16 cellular contexts compared by ENCODE assay signal in genomic region chr10:101777857-101778145, GRCh38. TPM values are rescaled to one million over a fixed set of nuclear protein-coding genes. Genes with fewer than 3 reads are reported as not detected.
DNase-seq lines count a peak whose midpoint lies in the region; ATAC-seq, FAIRE-seq and TF ChIP-seq lines count a peak whose summit lies in the region.
"Had no signal": no experiment of that assay in that cellular context is flagged by ENCODE, and none has a peak within 500 bp of the region (broad histone marks: within the 10 kb centered on the region; RNA-seq: fewer than 3 reads in every experiment).

No MANE protein-coding gene starts in this region.

- POLR2A ChIA-PET in activated CD4-positive, alpha-beta memory T cell treated with anti-CD3 and anti-CD28 coated beads, Interleukin-2, amount 10 ng/mL, durations not matched to agents 7 days and 5 days (lab: Charles Lee), result no interaction called here
- POLR2A ChIA-PET in activated CD4-positive, alpha-beta memory T cell treated with anti-CD3 and anti-CD28 coated beads for 36 hours (lab: Charles Lee), result no interaction called here

- no peak overlapping the region for H3K27ac ChIP-seq in kidney (ENCODE audit: low read depth in 2 of 2, low read length in 2 of 2)
- no peak overlapping the region for H3K27ac ChIP-seq in stomach
- H3K27ac ChIP-seq in thyroid gland, result no peak overlapping the region
- H3K27ac ChIP-seq: A549, adrenal gland had no signal

- ATAC-seq in HG03565 (IDR thresholded peaks at IDR 0.05; ENCODE audit: unreplicated experiment), result no peak
- no peak for ATAC-seq in GM21786 (IDR thresholded peaks at IDR 0.05; ENCODE audit: unreplicated experiment)
- ATAC-seq: A549; activated T-cell treated with anti-CD3 and anti-CD28 coated beads, Interleukin-2, amount 50 U/mL, for 4 hours; Right ventricle myocardium inferior had no signal

- no peak for TF ChIP-seq EP300 in stomach (IDR thresholded peaks at IDR 0.05)

- peak; percentile 15 for DNase-seq in activated CD4-positive, alpha-beta memory T cell treated with anti-CD3 and anti-CD28 coated beads, Interleukin-2, amount 10 ng/mL, durations not matched to agents 7 days and 5 days
- DNase-seq in activated CD4-positive, alpha-beta memory T cell treated with anti-CD3 and anti-CD28 coated beads for 36 hours, result no peak
- DNase-seq in M059J (ENCODE audit: low read depth), result peak; percentile 45
- DNase-seq in kidney, result peak; percentile 58
- peak; percentile 25 for DNase-seq in stomach
- no peak for DNase-seq in thyroid gland
- DNase-seq: activated CD4-positive, alpha-beta T cell treated with anti-CD3 and anti-CD28 coated beads, Interleukin-2, amount 10 ng/mL, durations not matched to agents 7 days and 5 days; activated T-cell treated with anti-CD3 and anti-CD28 coated beads, Interleukin-2, amount 50 U/mL, for 4 hours; adrenal gland; NCI-H82 had no signal

- no peaks in the 10 kb centered on the region for H3K36me3 ChIP-seq in kidney (ENCODE audit: control insufficient read depth in 1 of 2, insufficient read depth in 2 of 2, low read length in 2 of 2)
- H3K36me3 ChIP-seq in stomach, result no peaks in the 10 kb centered on the region
- no peaks in the 10 kb centered on the region for H3K36me3 ChIP-seq in thyroid gland
- H3K36me3 ChIP-seq: adrenal gland had no signal

- H3K27me3 Mint-ChIP-seq in activated CD4-positive, alpha-beta memory T cell treated with anti-CD3 and anti-CD28 coated beads, Interleukin-2, amount 10 ng/mL, durations not matched to agents 7 days and 5 days, result peaks cover 48% of the 10 kb centered on the region
- peaks cover 52% of the 10 kb centered on the region for H3K27me3 Mint-ChIP-seq in activated CD4-positive, alpha-beta memory T cell treated with anti-CD3 and anti-CD28 coated beads for 36 hours

- TF ChIP-seq CTCF in kidney (IDR thresholded peaks at IDR 0.05; ENCODE audit: borderline replicate concordance, extremely low read depth, insufficient read depth), result no peak
- TF ChIP-seq CTCF in stomach (IDR thresholded peaks at IDR 0.05), result no peak
- no peak for TF ChIP-seq CTCF in thyroid gland (IDR thresholded peaks at IDR 0.05)

- peaks cover 4 to 24% of the 10 kb centered on the region in 2 donors for H3K4me1 ChIP-seq in kidney (ENCODE audit: control insufficient read depth in 1 of 2, insufficient read depth in 1 of 2, low read depth in 1 of 2, low read length in 2 of 2)
- H3K4me1 ChIP-seq in stomach, result peaks cover 50 to 83% (median 73%) of the 10 kb centered on the region in 4 donors
- peaks cover 26 to 57% of the 10 kb centered on the region in 2 donors for H3K4me1 ChIP-seq in thyroid gland

- H3K27me3 ChIP-seq in stomach (peaks cover 33 to 70% (median 63%) of the 10 kb centered on the region in 3 donors), thyroid gland (peaks cover 29% of the 10 kb centered on the region)

- no peak overlapping the region for H3K9ac ChIP-seq in kidney (ENCODE audit: low read length in 2 of 2)

- H3K4me3 Mint-ChIP-seq in activated CD4-positive, alpha-beta memory T cell treated with anti-CD3 and anti-CD28 coated beads, Interleukin-2, amount 10 ng/mL, durations not matched to agents 7 days and 5 days, result no peak overlapping the region
- no peak overlapping the region for H3K4me3 Mint-ChIP-seq in activated CD4-positive, alpha-beta memory T cell treated with anti-CD3 and anti-CD28 coated beads for 36 hours
- H3K4me3 Mint-ChIP-seq: activated CD4-positive, alpha-beta T cell treated with anti-CD3 and anti-CD28 coated beads, Interleukin-2, amount 10 ng/mL, durations not matched to agents 7 days and 5 days; activated T-cell treated with anti-CD3 and anti-CD28 coated beads, Interleukin-2, amount 50 U/mL, for 4 hours had no signal

- 75 to 84% (median 77%) methylated on average over 1 of the region's 1 CpG for WGBS in stomach, 5 donors
- WGBS in thyroid gland, 2 donors, result 93% methylated on average over 1 of the region's 1 CpG; no CpG with 5 or more reads in 1 of the 2 donors

- no peaks in the 10 kb centered on the region for H3K36me3 Mint-ChIP-seq in activated CD4-positive, alpha-beta memory T cell treated with anti-CD3 and anti-CD28 coated beads, Interleukin-2, amount 10 ng/mL, durations not matched to agents 7 days and 5 days (ENCODE audit: low read depth)
- H3K36me3 Mint-ChIP-seq in activated CD4-positive, alpha-beta memory T cell treated with anti-CD3 and anti-CD28 coated beads for 36 hours, result peaks cover 21% of the 10 kb centered on the region

- intact Hi-C loops in activated CD4-positive, alpha-beta memory T cell treated with anti-CD3 and anti-CD28 coated beads for 36 hours (cut with micrococcal nuclease), result no loop called here
- intact Hi-C loops in kidney (cut with DNase I) (loop anchor here (10.0 kb wide), 1 partner anchor 173 kb away; no protein-coding TSS in a partner anchor), stomach (cut with DNase I; ENCODE audit: low total_unique reads) (no loop called here), thyroid gland (cut with DNase I) (loop anchor here (5.0 kb wide), 1 partner anchor 170 kb away; no protein-coding TSS in a partner anchor)

- H3K9me3 ChIP-seq in kidney (ENCODE audit: control insufficient read depth in 1 of 2, low read length in 2 of 2), result no peaks in the 10 kb centered on the region
- no peaks in the 10 kb centered on the region for H3K9me3 ChIP-seq in stomach
- H3K9me3 ChIP-seq in thyroid gland, result no peaks in the 10 kb centered on the region
- H3K9me3 ChIP-seq: A549, adrenal gland, Caco-2 had no signal

- no peak for FAIRE-seq in kidney (lab: Jason Lieb, UNC)
- FAIRE-seq: A549, G401.6 had no signal

- no peak overlapping the region for H3K27ac Mint-ChIP-seq in activated CD4-positive, alpha-beta memory T cell treated with anti-CD3 and anti-CD28 coated beads, Interleukin-2, amount 10 ng/mL, durations not matched to agents 7 days and 5 days
- H3K27ac Mint-ChIP-seq in activated CD4-positive, alpha-beta memory T cell treated with anti-CD3 and anti-CD28 coated beads for 36 hours, result no peak overlapping the region
- H3K27ac Mint-ChIP-seq: activated CD4-positive, alpha-beta T cell treated with anti-CD3 and anti-CD28 coated beads, Interleukin-2, amount 10 ng/mL, durations not matched to agents 7 days and 5 days had no signal

- TF ChIP-seq POLR2A in stomach (IDR thresholded peaks at IDR 0.05) (no peak), thyroid gland (IDR thresholded peaks at IDR 0.05) (no peak)

- peaks cover 43% of the 10 kb centered on the region for H3K4me1 Mint-ChIP-seq in activated CD4-positive, alpha-beta memory T cell treated with anti-CD3 and anti-CD28 coated beads, Interleukin-2, amount 10 ng/mL, durations not matched to agents 7 days and 5 days
- H3K4me1 Mint-ChIP-seq in activated CD4-positive, alpha-beta memory T cell treated with anti-CD3 and anti-CD28 coated beads for 36 hours (ENCODE audit: low read depth), result peaks cover 48% of the 10 kb centered on the region

- H3K4me3 ChIP-seq in kidney (ENCODE audit: low read length in 2 of 2) (no peak overlapping the region), stomach (no peak overlapping the region), thyroid gland (replicated peaks in 1 of 3) (no peak overlapping the region)
- H3K4me3 ChIP-seq: A549, adrenal gland had no signal

- H3K9me3 Mint-ChIP-seq in activated CD4-positive, alpha-beta memory T cell treated with anti-CD3 and anti-CD28 coated beads, Interleukin-2, amount 10 ng/mL, durations not matched to agents 7 days and 5 days, result no peaks in the 10 kb centered on the region
- H3K9me3 Mint-ChIP-seq in activated CD4-positive, alpha-beta memory T cell treated with anti-CD3 and anti-CD28 coated beads for 36 hours, result no peaks in the 10 kb centered on the region
- H3K9me3 Mint-ChIP-seq: activated CD4-positive, alpha-beta T cell treated with anti-CD3 and anti-CD28 coated beads, Interleukin-2, amount 10 ng/mL, durations not matched to agents 7 days and 5 days; activated T-cell treated with anti-CD3 and anti-CD28 coated beads, Interleukin-2, amount 50 U/mL, for 4 hours had no signal

- CTCF ChIA-PET in activated CD4-positive, alpha-beta memory T cell treated with anti-CD3 and anti-CD28 coated beads, Interleukin-2, amount 10 ng/mL, durations not matched to agents 7 days and 5 days (lab: Charles Lee), result interaction anchor here (1.4 kb wide), 1 partner anchor 174 kb away, joined by 3 read pairs; no protein-coding TSS in a partner anchor
- CTCF ChIA-PET in activated CD4-positive, alpha-beta memory T cell treated with anti-CD3 and anti-CD28 coated beads for 36 hours (lab: Charles Lee), result interaction anchor here (1.2 to 10.2 kb wide), 2 partner anchors 63 to 176 kb away, joined by 3 to 197 read pairs; no protein-coding TSS in a partner anchor

RNA-seq across cellular contexts. Expression of gene FGF8, which starts 1.9 kb away (rescaled TPM):
- not detected for total RNA-seq in activated CD4-positive, alpha-beta memory T cell treated with anti-CD3 and anti-CD28 coated beads, Interleukin-2, amount 10 ng/mL, durations not matched to agents 7 days and 5 days
- total RNA-seq in activated CD4-positive, alpha-beta memory T cell treated with anti-CD3 and anti-CD28 coated beads for 36 hours, result not detected
- total RNA-seq in M059J (2014; rRNA removed; shearing (Covaris generic)), result not detected in 2 replicates
- total RNA-seq in kidney (not detected), stomach (not detected), thyroid gland (not detected)
- polyA plus RNA-seq in kidney (ENCODE audit: insufficient read depth, low read depth, low replicate concordance) (not detected), stomach (not detected)
- total RNA-seq: activated CD4-positive, alpha-beta T cell treated with anti-CD3 and anti-CD28 coated beads, Interleukin-2, amount 10 ng/mL, durations not matched to agents 7 days and 5 days; adrenal gland; Right ventricle myocardium inferior had no signal
- polyA plus RNA-seq: adrenal gland had no signal

RNA-seq across cellular contexts. Expression of gene NPM3, which starts 5.4 kb away (rescaled TPM):
- total RNA-seq in activated CD4-positive, alpha-beta memory T cell treated with anti-CD3 and anti-CD28 coated beads, Interleukin-2, amount 10 ng/mL, durations not matched to agents 7 days and 5 days, result 10 to 100 TPM; 26.6 to 26.7 TPM
- 100 to 1,000 TPM; 168 to 172 TPM for total RNA-seq in activated CD4-positive, alpha-beta memory T cell treated with anti-CD3 and anti-CD28 coated beads for 36 hours
- 35.2 and 53.3 TPM in 2 replicates for total RNA-seq in M059J (2014; rRNA removed; shearing (Covaris generic))
- 23.8 TPM for total RNA-seq in kidney
- 34.0 TPM for polyA plus RNA-seq in kidney (ENCODE audit: insufficient read depth, low read depth, low replicate concordance)
- total RNA-seq in stomach, result 10 to 100 TPM in 3 of 5 donors, 1 to 10 TPM in 1, not detected in 1; 2.3 to 68.1 (median 32.6) TPM
- polyA plus RNA-seq in stomach, result 10 to 100 TPM; 22.0 to 30.2 (median 26.0) TPM
- total RNA-seq in thyroid gland, result 10 to 100 TPM in 3 of 4 donors, 1 to 10 TPM in 1; 9.0 to 27.3 (median 20.7) TPM

RNA-seq across cellular contexts. Expression of gene OGA, which starts 40.4 kb away (rescaled TPM):
- 100 to 1,000 TPM; 142 to 145 TPM for total RNA-seq in activated CD4-positive, alpha-beta memory T cell treated with anti-CD3 and anti-CD28 coated beads, Interleukin-2, amount 10 ng/mL, durations not matched to agents 7 days and 5 days
- total RNA-seq in activated CD4-positive, alpha-beta memory T cell treated with anti-CD3 and anti-CD28 coated beads for 36 hours, result 100 to 1,000 TPM in 1 of 2 experiments, 10 to 100 TPM in 1; 93.2 to 105 TPM
- total RNA-seq in M059J (2014; rRNA removed; shearing (Covaris generic)), result 48.4 and 66.4 TPM in 2 replicates
- 146 TPM for total RNA-seq in kidney
- polyA plus RNA-seq in kidney (ENCODE audit: insufficient read depth, low read depth, low replicate concordance), result 33.4 TPM
- 100 to 1,000 TPM; 123 to 312 (median 233) TPM for total RNA-seq in stomach
- 10 to 100 TPM; 18.9 to 41.7 (median 28.0) TPM for polyA plus RNA-seq in stomach
- total RNA-seq in thyroid gland, result 100 to 1,000 TPM; 114 to 205 (median 157) TPM

Comparison
In these comparisons a context has a peak if more than half of its experiments do, and no peak if none do; other contexts are left out.
1. DNase-seq: peak in activated CD4-positive, alpha-beta memory T cell treated with anti-CD3 and anti-CD28 coated beads, Interleukin-2, amount 10 ng/mL, durations not matched to agents 7 days and 5 days (single experiment), M059J (single experiment), kidney (single experiment) and stomach (single experiment); none in activated CD4-positive, alpha-beta memory T cell treated with anti-CD3 and anti-CD28 coated beads for 36 hours (single experiment) and thyroid gland (0 of 2).
2. intact Hi-C loops: an anchor here in kidney (10.0 kb wide) and thyroid gland (5.0 kb wide); none called in activated CD4-positive, alpha-beta memory T cell treated with anti-CD3 and anti-CD28 coated beads for 36 hours and stomach.